29 cellular contexts compared by ENCODE assay signal in genomic region chr2:12069139-12069538, GRCh38.
"Had no signal": no experiment of that assay in that cellular context is flagged by ENCODE, and none has a peak within 500 bp of the region (broad histone marks: within the 10 kb centered on the region; RNA-seq: fewer than 3 reads in every experiment).

No MANE protein-coding gene starts in this region.

- H3K27ac ChIP-seq: neutrophil, pancreas, prostate gland, skin epidermis, spleen, suprapubic skin, testis, tibial artery, transverse colon, upper lobe of right lung, uterus had no signal

- H3K27me3 ChIP-seq: neutrophil, pancreas, spleen, suprapubic skin, testis, tibial artery, transverse colon, upper lobe of right lung, uterus had no signal

- H3K4me3 ChIP-seq: pancreas, prostate gland, skin epidermis, smooth muscle cell, spleen, suprapubic skin, testis, tibial artery, transverse colon, upper lobe of right lung, uterus had no signal

- H3K36me3 ChIP-seq: neutrophil, pancreas, prostate gland, spleen, suprapubic skin, tibial artery, transverse colon, upper lobe of right lung, uterus had no signal

- ATAC-seq: naive thymus-derived CD8-positive, alpha-beta T cell; natural killer cell treated with Interleukin-12 subunit alpha and Interleukin-12 subunit beta and Interleukin-15 and Interleukin-18, amount 100 ng/mL, for 72 hours; pancreas; right cardiac atrium; sciatic nerve; stimulated activated memory B cell treated with anti-CD40 and anti-IgM and Interleukin-4, amounts not matched to agents 10 μg/mL and 1 μg/mL and 100 μg/mL, for 72 hours; stimulated activated naive CD8-positive, alpha-beta T cell treated with anti-CD3 and anti-CD28 coated beads, Interleukin-15, amount 100 ng/mL, for 72 hours; stimulated activated naive CD8-positive, alpha-beta T cell treated with anti-CD3 and anti-CD28 coated beads, Interleukin-15, Interleukin-2, amounts not matched to agents 100 U/mL and 50 U/mL, for 24 hours; upper lobe of right lung had no signal

- H3K36me3 Mint-ChIP-seq: naive thymus-derived CD8-positive, alpha-beta T cell; stimulated activated memory B cell treated with anti-CD40 and anti-IgM and Interleukin-4, amounts not matched to agents 10 μg/mL and 1 μg/mL and 100 μg/mL, for 72 hours; type B pancreatic cell had no signal

- H3K9me3 Mint-ChIP-seq: naive thymus-derived CD8-positive, alpha-beta T cell; nephron progenitor cell; stimulated activated memory B cell treated with anti-CD40 and anti-IgM and Interleukin-4, amounts not matched to agents 10 μg/mL and 1 μg/mL and 100 μg/mL, for 72 hours; stimulated activated naive CD8-positive, alpha-beta T cell treated with anti-CD3 and anti-CD28 coated beads, Interleukin-15, amount 100 ng/mL, for 72 hours; type B pancreatic cell had no signal

- DNase-seq: naive thymus-derived CD8-positive, alpha-beta T cell; nephron progenitor cell; nucleus accumbens; pancreas; right cardiac atrium; spleen; stimulated activated CD4-positive, alpha-beta T cell treated with anti-CD3 and anti-CD28 coated beads, Interleukin-12 subunit alpha, Interleukin-12 subunit beta, amount 100 ng/mL, for 4 hours; stimulated activated CD4-positive, alpha-beta T cell treated with anti-CD3 and anti-CD28 coated beads, Interleukin-1b, Interleukin-23, amount 100 ng/mL, for 48 hours; stimulated activated CD4-positive, alpha-beta T cell treated with anti-CD3 and anti-CD28 coated beads, Interleukin-4, amount 100 ng/mL, for 1 hour; stimulated activated CD4-positive, alpha-beta T cell treated with anti-CD3 and anti-CD28 coated beads, Interleukin-4, amount 100 ng/mL, for 4 hours; stimulated activated CD8-positive, alpha-beta memory T cell treated with anti-CD3 and anti-CD28 coated beads, Interleukin-4, amount 100 ng/mL, for 48 hours; stimulated activated naive CD4-positive, alpha-beta T cell; stimulated activated naive CD8-positive, alpha-beta T cell treated with anti-CD3 and anti-CD28 coated beads, Interleukin-15, amount 100 ng/mL, for 72 hours; stimulated activated naive CD8-positive, alpha-beta T cell treated with anti-CD3 and anti-CD28 coated beads, Interleukin-15, Interleukin-2, amounts not matched to agents 100 U/mL and 50 U/mL, for 24 hours; substantia nigra; testis; tibial artery; transverse colon; upper lobe of right lung; uterus had no signal

- H3K4me1 ChIP-seq: pancreas, prostate gland, suprapubic skin, tibial artery, transverse colon, upper lobe of right lung, uterus had no signal

- H3K9me3 ChIP-seq: neutrophil, pancreas, prostate gland, spleen, suprapubic skin, testis, tibial artery, transverse colon, upper lobe of right lung, uterus had no signal

- H3K27ac Mint-ChIP-seq: naive thymus-derived CD8-positive, alpha-beta T cell; natural killer cell treated with Interleukin-12 subunit alpha and Interleukin-12 subunit beta and Interleukin-15 and Interleukin-18, amount 100 ng/mL, for 72 hours; nephron progenitor cell; stimulated activated naive CD8-positive, alpha-beta T cell treated with anti-CD3 and anti-CD28 coated beads, Interleukin-15, amount 100 ng/mL, for 72 hours; type B pancreatic cell had no signal

- H3K4me2 ChIP-seq: smooth muscle cell had no signal

- FAIRE-seq: pancreas had no signal
